ENCODE assay signal across 9 cellular contexts in the genomic region with DNA sequence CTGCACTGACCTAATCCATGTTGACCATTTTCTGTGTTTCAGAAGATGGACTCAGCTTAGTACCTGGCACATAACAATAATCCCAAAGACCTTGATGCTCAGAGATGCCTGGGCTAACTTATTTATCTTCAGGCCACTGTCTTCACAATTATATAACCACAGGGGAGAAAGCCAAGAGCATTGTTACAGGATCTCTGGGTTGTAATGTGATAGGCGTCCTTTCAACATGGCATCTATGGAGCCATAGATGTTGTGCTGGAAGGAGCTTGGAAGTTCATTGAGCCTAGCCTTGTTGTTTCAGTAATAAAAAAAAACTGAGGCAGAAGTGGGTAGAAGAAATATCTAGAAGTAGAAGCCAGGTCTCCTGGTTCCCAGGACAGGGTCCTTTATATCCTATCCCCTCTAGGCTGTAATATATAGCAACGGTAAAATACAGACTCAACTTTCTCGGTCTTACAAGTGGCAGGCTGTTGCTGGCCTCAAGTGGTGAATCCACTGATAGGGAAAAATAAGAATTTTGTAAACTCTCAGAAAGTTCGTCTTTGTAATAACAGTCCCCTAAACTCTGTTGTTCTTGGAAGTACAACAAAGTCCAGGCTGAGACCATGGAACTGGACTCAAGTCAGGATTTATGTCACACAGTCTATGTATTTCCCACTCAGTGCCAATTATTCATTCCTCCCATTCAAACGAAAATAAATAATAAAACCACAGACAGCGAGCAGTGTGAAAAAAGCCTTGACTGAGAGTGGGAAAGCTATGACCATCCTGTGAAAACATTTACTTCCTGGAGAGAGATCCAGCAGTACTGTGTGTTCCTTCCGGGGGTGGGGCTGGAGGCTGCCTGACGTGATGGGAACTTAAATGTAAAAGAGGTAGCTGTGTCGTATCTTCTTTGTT.
DNase-seq lines count a peak whose midpoint lies in the region; ATAC-seq, FAIRE-seq and TF ChIP-seq lines count a peak whose summit lies in the region.
"Had no signal": no experiment of that assay in that cellular context is flagged by ENCODE, and none has a peak within 500 bp of the region (broad histone marks: within the 10 kb centered on the region; RNA-seq: fewer than 3 reads in every experiment).

No MANE protein-coding gene starts in this region.

- POLR2A ChIA-PET in HEK293 (lab: Yijun Ruan, JAX) (no interaction called here), K562 (lab: Yijun Ruan, JAX) (no interaction called here)
- POLR2A ChIA-PET in activated CD8-positive, alpha-beta T cell treated with anti-CD3 and anti-CD28 coated beads, Interleukin-2, amount 10 ng/mL, durations not matched to agents 7 days and 5 days (lab: Charles Lee) = no interaction called here

- TF ChIP-seq CTCF in HEK293 (tag by site-specific recombination; IDR thresholded peaks at IDR 0.05) = no peak
- no peak for TF ChIP-seq CTCF in K562 (IDR thresholded peaks at IDR 0.05 in 2 of 3, conservative IDR thresholded peaks at IDR 0.05 in 1 of 3; ENCODE audit: insufficient read depth in 2 of 3, low read depth in 1 of 3, low read length in 3 of 3)
- TF ChIP-seq CTCF in smooth muscle cell (IDR thresholded peaks at IDR 0.05; ENCODE audit: borderline replicate concordance, insufficient read depth, poor library complexity, severe bottlenecking) = no peak

- BruUV-seq in K562 (replicated peaks; lab: Mats Ljungman, UMichigan) = no TSS peak

- H3F3A ChIP-seq in smooth muscle cell (ENCODE audit: low read depth) = no peaks in the 10 kb centered on the region

- CTCF ChIA-PET in HEK293 (lab: Yijun Ruan, JAX) (interaction anchor here (2.1 to 2.3 kb wide), 2 partner anchors 21 to 67 kb away, joined by 8 to 9 read pairs; no protein-coding TSS in a partner anchor), K562 (lab: Yijun Ruan, JAX; ENCODE audit: low intra/inter-chr PET ratio) (no interaction called here)
- CTCF ChIA-PET in activated CD8-positive, alpha-beta T cell treated with anti-CD3 and anti-CD28 coated beads, Interleukin-2, amount 10 ng/mL, durations not matched to agents 7 days and 5 days (lab: Charles Lee) = interaction anchor here (1.4 kb wide), 1 partner anchor 68 kb away, joined by 3 read pairs; no protein-coding TSS in a partner anchor

- DNase-seq in K562 (ENCODE audit: extremely low read depth in 1 of 4, low spot score in 3 of 4) (no peak), smooth muscle cell (lab: John Stamatoyannopoulos, UW; ENCODE audit: unreplicated experiment) (no peak), OCI-M2 (lab: John Stamatoyannopoulos, UW; ENCODE audit: unreplicated experiment) (no peak), DMS79 (lab: John Stamatoyannopoulos, UW) (no peak)
- no peak for DNase-seq in activated CD8-positive, alpha-beta T cell treated with anti-CD3 and anti-CD28 coated beads, Interleukin-2, amount 10 ng/mL, durations not matched to agents 7 days and 5 days
- DNase-seq: NCI-H748 treated with DMSO at 0.1 percent for 48 hours had no signal

- H3K9ac ChIP-seq in K562 (ENCODE audit: insufficient read depth in 1 of 2, low read depth in 2 of 2, low read length in 2 of 2) = no peak overlapping the region
- H3K9ac ChIP-seq in iPS-15b (ENCODE audit: low read depth, low read length) = no peak overlapping the region
- H3K9ac ChIP-seq in smooth muscle cell (ENCODE audit: low read depth) = no peak overlapping the region

- H3K4me3 ChIP-seq in HEK293 (ENCODE audit: low read depth, low read length) (no peak overlapping the region), K562 (no peak overlapping the region), iPS-15b (ENCODE audit: low read depth, low read length) (peak overlapping the region; percentile 11), smooth muscle cell (peak overlapping the region; percentile 8)

- no peak for TF ChIP-seq POLR2A in K562 (conservative IDR thresholded peaks at IDR 0.05)

- in situ Hi-C loops in K562 (cut with MboI) = no loop called here

- H2AFZ ChIP-seq in K562 (ENCODE audit: low read depth, low read length) = peak overlapping the region; percentile 73
- peak overlapping the region; percentile 13 for H2AFZ ChIP-seq in smooth muscle cell (ENCODE audit: low read depth)

- intact Hi-C loops in K562 (cut with micrococcal nuclease) = no loop called here

- H3K27me3 Mint-ChIP-seq in activated CD8-positive, alpha-beta T cell treated with anti-CD3 and anti-CD28 coated beads, Interleukin-2, amount 10 ng/mL, durations not matched to agents 7 days and 5 days (ENCODE audit: low read depth) = no peaks in the 10 kb centered on the region

- H3K27ac ChIP-seq in HEK293 (ENCODE audit: extremely low read depth, low read depth, low read length) (no peak overlapping the region), K562 (ENCODE audit: extremely low read depth, low read depth, low read length) (no peak overlapping the region), smooth muscle cell (ENCODE audit: low read depth) (peak overlapping the region; percentile 68)

- H3K36me3 Mint-ChIP-seq in activated CD8-positive, alpha-beta T cell treated with anti-CD3 and anti-CD28 coated beads, Interleukin-2, amount 10 ng/mL, durations not matched to agents 7 days and 5 days (ENCODE audit: low read depth) = no peaks in the 10 kb centered on the region

- no peaks in the 10 kb centered on the region for H3K9me1 ChIP-seq in K562 (ENCODE audit: control insufficient read depth, insufficient read depth, low read length)

- H3K4me1 Mint-ChIP-seq in activated CD8-positive, alpha-beta T cell treated with anti-CD3 and anti-CD28 coated beads, Interleukin-2, amount 10 ng/mL, durations not matched to agents 7 days and 5 days (ENCODE audit: low read depth) = peaks cover 10% of the 10 kb centered on the region

- no peak overlapping the region for H3K4me3 Mint-ChIP-seq in activated CD8-positive, alpha-beta T cell treated with anti-CD3 and anti-CD28 coated beads, Interleukin-2, amount 10 ng/mL, durations not matched to agents 7 days and 5 days

- no peaks in the 10 kb centered on the region for H3K9me3 Mint-ChIP-seq in activated CD8-positive, alpha-beta T cell treated with anti-CD3 and anti-CD28 coated beads, Interleukin-2, amount 10 ng/mL, durations not matched to agents 7 days and 5 days (ENCODE audit: insufficient read depth)

- 1% methylated on average over 9 of the region's 9 CpGs for WGBS in K562 (ENCODE audit: insufficient coverage, low coverage, missing lambda C conversion rate)
- WGBS in smooth muscle cell (ENCODE audit: low lambda C conversion rate) = 40% methylated on average over 9 of the region's 9 CpGs

- no peak for TF ChIP-seq RAD21 in K562 (CRISPR knock-in tag; conservative IDR thresholded peaks at IDR 0.05 in 1 of 2, IDR thresholded peaks at IDR 0.05 in 1 of 2)

- H3K27me3 ChIP-seq in K562 (ENCODE audit: control insufficient read depth in 2 of 2, insufficient read depth in 2 of 2, low read length in 2 of 2) (no peaks in the 10 kb centered on the region), iPS-15b (ENCODE audit: control insufficient read depth, insufficient read depth, low read length) (no peaks in the 10 kb centered on the region), smooth muscle cell (ENCODE audit: low read depth) (no peaks in the 10 kb centered on the region)

- no peaks in the 10 kb centered on the region for H3K4me1 ChIP-seq in HEK293 (ENCODE audit: control insufficient read depth, insufficient read depth, low read length)
- H3K4me1 ChIP-seq in K562 (replicated peaks in 1 of 2; ENCODE audit: control insufficient read depth in 2 of 2, insufficient read depth in 2 of 2, low read length in 2 of 2) = no peaks in the 10 kb centered on the region
- H3K4me1 ChIP-seq in iPS-15b (ENCODE audit: control insufficient read depth, insufficient read depth, low read length) = no peaks in the 10 kb centered on the region
- peaks cover 4% of the 10 kb centered on the region for H3K4me1 ChIP-seq in smooth muscle cell (ENCODE audit: low read depth)

- H3K9me3 ChIP-seq in HEK293 (ENCODE audit: control insufficient read depth, insufficient read depth, low read depth, low read length) = no peaks in the 10 kb centered on the region
- no peaks in the 10 kb centered on the region for H3K9me3 ChIP-seq in K562 (replicated peaks; ENCODE audit: control insufficient read depth, insufficient read depth, low read depth, low read length)
- no peaks in the 10 kb centered on the region for H3K9me3 ChIP-seq in iPS-15b (ENCODE audit: control insufficient read depth, insufficient read depth, low read length)
- H3K9me3 ChIP-seq in smooth muscle cell (replicated peaks; ENCODE audit: low read depth) = no peaks in the 10 kb centered on the region

- no peak for TF ChIP-seq EP300 in K562 (IDR thresholded peaks at IDR 0.05; ENCODE audit: low read length)

- no peak overlapping the region for H3K27ac Mint-ChIP-seq in activated CD8-positive, alpha-beta T cell treated with anti-CD3 and anti-CD28 coated beads, Interleukin-2, amount 10 ng/mL, durations not matched to agents 7 days and 5 days

- no peak for FAIRE-seq in K562 (lab: Jason Lieb, UNC)

- H3K79me2 ChIP-seq in K562 (ENCODE audit: control insufficient read depth, insufficient read depth, low read length) (no peaks in the 10 kb centered on the region), smooth muscle cell (ENCODE audit: low read depth) (no peaks in the 10 kb centered on the region)

- ATAC-seq in K562 (peak; percentile 61), HG03565 (IDR thresholded peaks at IDR 0.05; ENCODE audit: unreplicated experiment) (no peak)
- ATAC-seq in activated CD8-positive, alpha-beta T cell treated with anti-CD3 and anti-CD28 coated beads, Interleukin-2, amount 10 ng/mL, durations not matched to agents 7 days and 5 days = no peak

- H3K36me3 ChIP-seq in HEK293 (ENCODE audit: control insufficient read depth in 2 of 2, insufficient read depth in 1 of 2, low read length in 2 of 2) (no peaks in the 10 kb centered on the region), K562 (ENCODE audit: control insufficient read depth, insufficient read depth, low read length) (no peaks in the 10 kb centered on the region), iPS-15b (ENCODE audit: control insufficient read depth, insufficient read depth, low read length) (no peaks in the 10 kb centered on the region), smooth muscle cell (ENCODE audit: low read depth) (no peaks in the 10 kb centered on the region)

- H4K20me1 ChIP-seq in K562 (replicated peaks; ENCODE audit: control insufficient read depth, insufficient read depth, low read length) = no peaks in the 10 kb centered on the region
- H4K20me1 ChIP-seq in smooth muscle cell (ENCODE audit: low read depth) = no peaks in the 10 kb centered on the region

- H3K4me2 ChIP-seq in K562 (ENCODE audit: insufficient read depth, low read length) (no peak overlapping the region), smooth muscle cell (peak overlapping the region; percentile 71)

TF ChIP-seq in HEK293, 187 proteins besides CTCF, POLR2A, EP300 and RAD21:
- TF ChIP-seq BCL11A (tag by site-specific recombination; IDR thresholded peaks at IDR 0.05; ENCODE audit: low read depth) = no peak
- no peak for TF ChIP-seq ZNF571 (tag by site-specific recombination; IDR thresholded peaks at IDR 0.05)
- peak; percentile 16 for TF ChIP-seq SETDB1 (IDR thresholded peaks at IDR 0.05; ENCODE audit: insufficient read length, low read length)

TF ChIP-seq in K562, 482 proteins besides CTCF, POLR2A, EP300 and RAD21 (continues in another document):
- TF ChIP-seq PHB2 (IDR thresholded peaks at IDR 0.05; ENCODE audit: low read depth) (no peak), ZNF384 (IDR thresholded peaks at IDR 0.05; ENCODE audit: low read depth, low read length) (no peak)

Comparison
In these comparisons a context has a peak if more than half of its experiments do, and no peak if none do; other contexts are left out.
1. H3K4me3 ChIP-seq: peak in iPS-15b (single experiment) and smooth muscle cell (single experiment); none in HEK293 (single experiment) and K562 (single experiment).